Comparison of ENCODE assay signal across 11 cellular contexts in genomic region chr1:235938714-235939487, GRCh38.
DNase-seq lines count a peak whose midpoint lies in the region; ATAC-seq and TF ChIP-seq lines count a peak whose summit lies in the region.
"Had no signal": no experiment of that assay in that cellular context is flagged by ENCODE, and none has a peak within 500 bp of the region (broad histone marks: within the 10 kb centered on the region; RNA-seq: fewer than 3 reads in every experiment).

No MANE protein-coding gene starts in this region.

- DNase-seq in AML-193 (lab: John Stamatoyannopoulos, UW) (peak; percentile 91 to 94), Panc1 (ENCODE audit: low read depth, low spot score) (no peak), left cardiac atrium (no peak), nephron progenitor cell (no peak), erythroblast (lab: John Stamatoyannopoulos, UW) (no peak)
- DNase-seq in activated T-cell treated with anti-CD3 and anti-CD28 coated beads, Interleukin-2, amount 50 U/mL, for 1 hour, result no peak
- DNase-seq: activated CD4-positive, alpha-beta T cell treated with anti-CD3 and anti-CD28 coated beads for 1 hour; NCI-H1048 had no signal

- TF ChIP-seq CTCF in Panc1 (IDR thresholded peaks at IDR 0.05) (no peak), nephron progenitor cell (IDR thresholded peaks at IDR 0.05) (no peak)

- no peaks in the 10 kb centered on the region for H3K36me3 ChIP-seq in Panc1 (ENCODE audit: control insufficient read depth, insufficient read depth, low read length)

- ATAC-seq in GM21717 (IDR thresholded peaks at IDR 0.05; ENCODE audit: unreplicated experiment) (peak; percentile 64), Panc1 (no peak), left cardiac atrium (peak; percentile 41 to 79), HG03571 (IDR thresholded peaks at IDR 0.05; ENCODE audit: unreplicated experiment) (no peak)

- H3K36me3 Mint-ChIP-seq in nephron progenitor cell (ENCODE audit: low read depth), result no peaks in the 10 kb centered on the region

- H3K4me1 ChIP-seq in Panc1 (ENCODE audit: control insufficient read depth, insufficient read depth, low read length), result peaks cover 12% of the 10 kb centered on the region

- in situ Hi-C loops in Panc1 (cut with HindIII; ENCODE audit: low pct_unique_long_range_greater_than_20kb, low sequenced_read_pairs), result no loop called here

- CTCF ChIA-PET in Panc1 (lab: Charles Lee), result no interaction called here

- H3K27ac ChIP-seq in Panc1 (ENCODE audit: low read length), result peak overlapping the region; percentile 2; the same call in 1 of the 2 replicates
- H3K27ac ChIP-seq: C4-2B had no signal

- H3K27ac Mint-ChIP-seq in nephron progenitor cell, result no peak overlapping the region

- peaks cover 7% of the 10 kb centered on the region for H3K27me3 Mint-ChIP-seq in nephron progenitor cell (ENCODE audit: low read depth, poor library complexity)

- no peak overlapping the region for H3K4me3 Mint-ChIP-seq in nephron progenitor cell

- no peaks in the 10 kb centered on the region for H3K27me3 ChIP-seq in Panc1 (ENCODE audit: control insufficient read depth, insufficient read depth, low read length)

- intact Hi-C loops in Panc1 (cut with micrococcal nuclease; ENCODE audit: unreplicated experiment) (no loop called here), left cardiac atrium (cut with DNase I) (no loop called here)

- no peaks in the 10 kb centered on the region for H3K9me3 ChIP-seq in Panc1 (ENCODE audit: control insufficient read depth, insufficient read depth, low read depth, low read length)

- no peak overlapping the region for H3K4me3 ChIP-seq in Panc1 (ENCODE audit: low read depth in 2 of 2, low read length in 2 of 2)

- BruUV-seq in Panc1 (replicated peaks; lab: Mats Ljungman, UMichigan), result no TSS peak

- H3K4me1 Mint-ChIP-seq in nephron progenitor cell, result peaks cover 29% of the 10 kb centered on the region

- POLR2A ChIA-PET in Panc1 (lab: Charles Lee), result no interaction called here

- no peaks in the 10 kb centered on the region for H3K9me3 Mint-ChIP-seq in nephron progenitor cell

- TF ChIP-seq POLR2A in erythroblast (IDR thresholded peaks at IDR 0.05; ENCODE audit: low read length), result no peak

Comparison
In these comparisons a context has a peak if more than half of its experiments do, and no peak if none do; other contexts are left out.
1. DNase-seq: peak in AML-193 (2 of 2); none in Panc1 (single experiment), left cardiac atrium (single experiment), nephron progenitor cell (single experiment), erythroblast (0 of 2) and activated T-cell treated with anti-CD3 and anti-CD28 coated beads, Interleukin-2, amount 50 U/mL, for 1 hour (single experiment).
2. ATAC-seq: peak in GM21717 (single experiment) and left cardiac atrium (2 of 2); none in Panc1 (single experiment) and HG03571 (single experiment).